Comparison of ENCODE assay signal across 25 cellular contexts in the genomic region with DNA sequence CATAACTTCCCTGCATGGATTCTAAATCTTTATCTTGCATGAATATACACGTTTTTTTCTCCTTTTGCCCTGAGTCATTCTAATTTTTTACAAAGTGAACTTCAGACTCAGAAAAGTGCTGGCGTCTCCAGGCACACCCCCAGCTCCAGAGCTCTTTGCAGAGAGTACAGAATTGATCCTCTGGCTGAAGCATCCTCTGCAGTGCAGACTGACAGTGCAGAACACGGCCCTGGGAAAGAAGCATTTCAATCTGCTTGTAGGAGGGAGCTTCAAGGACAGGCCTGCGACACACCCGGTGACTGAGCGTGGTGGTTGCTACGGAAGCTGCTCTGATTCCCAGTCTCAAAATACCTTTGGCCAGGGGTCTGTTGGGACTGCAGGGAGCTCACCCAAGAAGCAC.
DNase-seq lines count a peak whose midpoint lies in the region; ATAC-seq and TF ChIP-seq lines count a peak whose summit lies in the region.
"Had no signal": no experiment of that assay in that cellular context is flagged by ENCODE, and none has a peak within 500 bp of the region (broad histone marks: within the 10 kb centered on the region; RNA-seq: fewer than 3 reads in every experiment).

No MANE protein-coding gene starts in this region.

- H3K9me3 ChIP-seq in adrenal gland (replicated peaks in 1 of 3): no peaks in the 10 kb centered on the region
- no peaks in the 10 kb centered on the region for H3K9me3 ChIP-seq in subcutaneous abdominal adipose tissue (ENCODE audit: control insufficient read depth in 5 of 5, low read length in 5 of 5)
- peaks cover 2% of the 10 kb centered on the region for H3K9me3 ChIP-seq in trophoblast cell (ENCODE audit: insufficient read depth, low read depth, low read length)
- H3K9me3 ChIP-seq: A549 had no signal

- H4K8ac ChIP-seq in mesendoderm (ENCODE audit: low read depth, low read length) (no peak overlapping the region), trophoblast cell (ENCODE audit: low read depth, low read length) (no peak overlapping the region)

- H4K91ac ChIP-seq in trophoblast cell (ENCODE audit: low read depth, low read length): no peak overlapping the region

- H3K18ac ChIP-seq in mesendoderm (ENCODE audit: low read length) (no peak overlapping the region), trophoblast cell (ENCODE audit: low read length) (no peak overlapping the region)

- peak; percentile 21 for DNase-seq in GM23338 (ENCODE audit: low spot score)
- DNase-seq in adrenal gland: peak in 5 of 7 donors; percentile 24 to 41 (median 26)
- DNase-seq in mesendoderm: no peak
- DNase-seq in NCI-H2196 treated with DMSO at 0.1 percent for 48 hours (lab: John Stamatoyannopoulos, UW; ENCODE audit: unreplicated experiment): no peak
- DNase-seq in trophoblast cell: no peak
- DNase-seq in activated effector memory CD4-positive, alpha-beta T cell treated with anti-CD3 and anti-CD28 coated beads, Interleukin-2, amount 50 U/mL, for 16 hours: no peak
- DNase-seq: C1 segment of cervical spinal cord; CD4-positive, alpha-beta memory T cell; COR-L47; DMS 273 treated with DMSO at 0.1 percent for 48 hours; GF-D8; NCI-H1048; NCI-H1417; NCI-H1694; NCI-H2029 treated with DMSO at 0.1 percent for 48 hours; NCI-H2171; NCI-H345; NCI-H510A treated with DMSO at 0.1 percent for 48 hours; NCI-H774; SIG-M5 had no signal

- TF ChIP-seq POLR2A in adrenal gland (IDR thresholded peaks at IDR 0.05): no peak

- H2BK15ac ChIP-seq in mesendoderm (replicated peaks; ENCODE audit: low read depth): no peak overlapping the region

- H3K9ac ChIP-seq in mesendoderm (ENCODE audit: low read length) (no peak overlapping the region), subcutaneous abdominal adipose tissue (ENCODE audit: low read length in 5 of 5) (no peak overlapping the region), trophoblast cell (ENCODE audit: low read length) (no peak overlapping the region)

- H4K12ac ChIP-seq in trophoblast cell (ENCODE audit: low read depth, low read length): no peak overlapping the region

- peaks cover 12% of the 10 kb centered on the region for H3K4me1 Mint-ChIP-seq in GM23338

- H4K20me1 ChIP-seq in GM23338 (replicated peaks; ENCODE audit: insufficient read depth): no peaks in the 10 kb centered on the region

- no peaks in the 10 kb centered on the region for H3K79me2 ChIP-seq in GM23338 (replicated peaks; ENCODE audit: insufficient read depth)
- no peaks in the 10 kb centered on the region for H3K79me2 ChIP-seq in mesendoderm (ENCODE audit: control insufficient read depth, insufficient read depth, low read length)
- H3K79me2 ChIP-seq in trophoblast cell (ENCODE audit: control insufficient read depth, insufficient read depth, low read length, poor library complexity): no peaks in the 10 kb centered on the region

- H3K27me3 Mint-ChIP-seq in GM23338 (ENCODE audit: insufficient read depth, low read depth, poor library complexity): peaks cover 1% of the 10 kb centered on the region

- H3F3A ChIP-seq in GM23338 (replicated peaks; ENCODE audit: low read depth): no peaks in the 10 kb centered on the region

- H3K4ac ChIP-seq in mesendoderm (ENCODE audit: low read depth, low read length) (no peak overlapping the region), trophoblast cell (ENCODE audit: low read depth, low read length) (no peak overlapping the region)

- H3K9me3 Mint-ChIP-seq in GM23338: no peaks in the 10 kb centered on the region
- H3K9me3 Mint-ChIP-seq: CD4-positive, alpha-beta memory T cell had no signal

- no peaks in the 10 kb centered on the region for H3K4me1 ChIP-seq in GM23338 (ENCODE audit: insufficient read depth)
- no peaks in the 10 kb centered on the region for H3K4me1 ChIP-seq in adrenal gland (replicated peaks in 1 of 2)
- H3K4me1 ChIP-seq in mesendoderm (ENCODE audit: control insufficient read depth, low read depth, low read length): no peaks in the 10 kb centered on the region
- H3K4me1 ChIP-seq in subcutaneous abdominal adipose tissue (ENCODE audit: control insufficient read depth in 5 of 5, insufficient read depth in 5 of 5, low read length in 5 of 5): peaks cover 3 to 69% (median 49%) of the 10 kb centered on the region in 5 donors
- no peaks in the 10 kb centered on the region for H3K4me1 ChIP-seq in trophoblast cell (ENCODE audit: control insufficient read depth in 1 of 2, insufficient read depth in 2 of 2, low read length in 2 of 2)
- H3K4me1 ChIP-seq: A549 had no signal

- H3K27ac ChIP-seq in GM23338 (ENCODE audit: low read depth) (no peak overlapping the region), adrenal gland (no peak overlapping the region), mesendoderm (ENCODE audit: low read depth, low read length) (no peak overlapping the region), subcutaneous abdominal adipose tissue (ENCODE audit: low read depth, low read length) (peak overlapping the region; percentile 76), trophoblast cell (ENCODE audit: low read depth, low read length) (no peak overlapping the region)
- H3K27ac ChIP-seq: A549, HL-60, SK-N-MC had no signal

- no peak overlapping the region for H3K14ac ChIP-seq in trophoblast cell (ENCODE audit: low read length)

- H3K23ac ChIP-seq in mesendoderm (ENCODE audit: low read length) (no peak overlapping the region), trophoblast cell (ENCODE audit: low read length) (no peak overlapping the region)

- H2BK5ac ChIP-seq in mesendoderm (ENCODE audit: low read length) (no peak overlapping the region), trophoblast cell (ENCODE audit: low read depth, low read length, poor library complexity) (no peak overlapping the region)

- 35 to 54% (median 49%) methylated on average over 7 of the region's 7 CpGs for WGBS in adrenal gland, 4 donors
- WGBS in mesendoderm (ENCODE audit: extremely low coverage, insufficient coverage, low lambda C conversion rate): no CpG with 5 or more reads among the region's 7 CpGs
- no CpG with 5 or more reads among the region's 7 CpGs for WGBS in trophoblast cell (ENCODE audit: extremely low coverage, insufficient coverage, insufficient read length)

- H2BK120ac ChIP-seq in mesendoderm (ENCODE audit: low read depth, low read length): no peak overlapping the region
- no peak overlapping the region for H2BK120ac ChIP-seq in trophoblast cell (ENCODE audit: insufficient read depth, low read length, poor library complexity)

- H2BK12ac ChIP-seq in trophoblast cell (ENCODE audit: low read length): no peak overlapping the region

- ATAC-seq in GM23338: no peak
- ATAC-seq: A549, HCT116 had no signal

- H3K4me3 Mint-ChIP-seq in GM23338: no peak overlapping the region
- H3K4me3 Mint-ChIP-seq: CD4-positive, alpha-beta memory T cell had no signal

- H3K4me3 ChIP-seq in GM23338 (no peak overlapping the region), adrenal gland (no peak overlapping the region), mesendoderm (ENCODE audit: low read length) (no peak overlapping the region), subcutaneous abdominal adipose tissue (ENCODE audit: low read depth in 1 of 5, low read length in 5 of 5) (no peak overlapping the region), trophoblast cell (ENCODE audit: low read depth, low read length) (no peak overlapping the region)
- H3K4me3 ChIP-seq: A549, SK-N-MC had no signal

- peak overlapping the region; percentile 7 for H3K56ac ChIP-seq in mesendoderm (ENCODE audit: low read length)

- H3K36me3 Mint-ChIP-seq in GM23338 (ENCODE audit: low read depth): no peaks in the 10 kb centered on the region
- H3K36me3 Mint-ChIP-seq: CD4-positive, alpha-beta memory T cell had no signal

- H2AK5ac ChIP-seq in mesendoderm (ENCODE audit: low read length) (no peak overlapping the region), trophoblast cell (ENCODE audit: low read length) (no peak overlapping the region)

- no peak overlapping the region for H3K4me2 ChIP-seq in GM23338
- H3K4me2 ChIP-seq in mesendoderm (ENCODE audit: low read length): no peak overlapping the region
- H3K4me2 ChIP-seq in trophoblast cell (ENCODE audit: low read length): no peak overlapping the region
- H3K4me2 ChIP-seq: A549 had no signal

- H3K27me3 ChIP-seq in GM23338 (ENCODE audit: insufficient read depth) (no peaks in the 10 kb centered on the region), adrenal gland (no peaks in the 10 kb centered on the region), mesendoderm (ENCODE audit: insufficient read depth, low read length, poor library complexity) (no peaks in the 10 kb centered on the region), subcutaneous abdominal adipose tissue (ENCODE audit: control insufficient read depth in 5 of 5, insufficient read depth in 4 of 5, low read length in 5 of 5) (no peaks in the 10 kb centered on the region), trophoblast cell (ENCODE audit: insufficient read depth, low read length) (no peaks in the 10 kb centered on the region)

- H4K5ac ChIP-seq in mesendoderm (ENCODE audit: low read length): no peak overlapping the region

- TF ChIP-seq CTCF in GM23338 (conservative IDR thresholded peaks at IDR 0.05; ENCODE audit: low read depth in 2 of 2) (no peak), adrenal gland (IDR thresholded peaks at IDR 0.05) (no peak)

- H3K36me3 ChIP-seq in GM23338 (ENCODE audit: insufficient read depth) (no peaks in the 10 kb centered on the region), adrenal gland (replicated peaks in 1 of 2) (no peaks in the 10 kb centered on the region), mesendoderm (ENCODE audit: control insufficient read depth, insufficient read depth, low read length) (no peaks in the 10 kb centered on the region), subcutaneous abdominal adipose tissue (ENCODE audit: control insufficient read depth in 5 of 5, insufficient read depth in 5 of 5, low read length in 5 of 5) (no peaks in the 10 kb centered on the region), trophoblast cell (ENCODE audit: control insufficient read depth in 1 of 2, insufficient read depth in 2 of 2, low read length in 2 of 2) (no peaks in the 10 kb centered on the region)

- intact Hi-C loops in adrenal gland (cut with DNase I): no loop called here

- 0 out of 2 replicates have a peak, but pooled peaks cover 7% of the 10 kb centered on the region for H3K9me2 ChIP-seq in GM23338 (ENCODE audit: insufficient read depth)

- H3K79me1 ChIP-seq in mesendoderm (ENCODE audit: low read length) (no peaks in the 10 kb centered on the region), trophoblast cell (ENCODE audit: low read length) (no peaks in the 10 kb centered on the region)

- no peak overlapping the region for H3K27ac Mint-ChIP-seq in GM23338
- H3K27ac Mint-ChIP-seq: CD4-positive, alpha-beta memory T cell had no signal

- H2AFZ ChIP-seq in GM23338 (no peak overlapping the region), trophoblast cell (ENCODE audit: insufficient read depth, low read length, poor library complexity) (no peak overlapping the region)

TF ChIP-seq in GM23338, 12 proteins besides CTCF, POLR2A, EP300 and RAD21 (continues in another document):
- TF ChIP-seq CREB1 (CRISPR knock-in tag; IDR thresholded peaks at IDR 0.05; ENCODE audit: low read depth) (no peak), EZH2phosphoT487 (IDR thresholded peaks at IDR 0.05; ENCODE audit: unreplicated experiment) (no peak), NANOG (IDR thresholded peaks at IDR 0.05; ENCODE audit: borderline replicate concordance) (no peak)

Comparison
In these comparisons a context has a peak if more than half of its experiments do, and no peak if none do; other contexts are left out.
1. DNase-seq: peak in GM23338 (single experiment) and adrenal gland (5 of 7); none in mesendoderm (single experiment), NCI-H2196 treated with DMSO at 0.1 percent for 48 hours (single experiment), trophoblast cell (0 of 2) and activated effector memory CD4-positive, alpha-beta T cell treated with anti-CD3 and anti-CD28 coated beads, Interleukin-2, amount 50 U/mL, for 16 hours (single experiment).